ENCODE assay signal across 8 cellular contexts in the genomic region with DNA sequence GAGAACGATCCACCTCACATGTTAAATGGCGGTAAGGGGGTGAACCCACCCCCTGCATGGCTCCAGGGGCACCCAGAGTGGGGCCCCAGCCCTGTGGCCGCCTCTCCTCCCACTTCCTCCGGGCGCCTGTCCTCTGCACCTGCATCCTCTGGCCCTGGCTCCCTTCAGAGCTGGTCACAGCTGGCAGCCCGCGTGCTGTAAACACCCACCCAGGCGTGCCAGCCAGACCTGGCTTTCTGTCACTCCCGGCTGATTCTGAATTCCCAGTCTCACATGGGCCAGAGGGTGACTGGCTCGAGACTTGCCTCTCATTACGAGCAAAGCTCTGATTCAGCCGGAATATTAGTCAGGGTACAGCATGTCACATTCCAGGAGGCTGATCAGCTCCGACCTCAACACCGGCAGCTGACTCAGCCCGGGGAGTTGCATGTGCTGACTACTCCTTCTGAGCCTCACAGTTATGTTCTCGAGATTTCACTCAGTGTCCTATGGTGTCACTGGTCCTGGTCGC.
DNase-seq lines count a peak whose midpoint lies in the region; ATAC-seq and TF ChIP-seq lines count a peak whose summit lies in the region.

No MANE protein-coding gene starts in this region.

- no peak overlapping the region for H3K4me3 ChIP-seq in PC-3 (ENCODE audit: low read length)

- POLR2A ChIA-PET in PC-3 (lab: Charles Lee; ENCODE audit: unreplicated experiment) (interaction anchor here (0.5 to 0.9 kb wide), 4 partner anchors 16 to 150 kb away, joined by 3 to 18 read pairs (median 3); no protein-coding TSS in a partner anchor), MCF 10A (lab: Yijun Ruan, JAX) (interaction anchor here (0.6 to 5.3 kb wide), 18 partner anchors 9 to 388 kb away, joined by 3 to 68 read pairs (median 4); a partner anchor contains a TSS)

- peak overlapping the region; percentile 52 for H3K4me2 ChIP-seq in PC-3 (ENCODE audit: low read length)

- no peaks in the 10 kb centered on the region for H3K9me3 ChIP-seq in PC-3 (ENCODE audit: low read length)

- H3K27me3 Mint-ChIP-seq in MCF 10A (ENCODE audit: insufficient read depth, unreplicated experiment): no peaks in the 10 kb centered on the region

- H4K20me1 ChIP-seq in PC-3 (ENCODE audit: low read length): no peaks in the 10 kb centered on the region

- H3K9me3 Mint-ChIP-seq in MCF 10A (ENCODE audit: unreplicated experiment): no peaks in the 10 kb centered on the region

- peak overlapping the region; percentile 92 for H3K27ac ChIP-seq in PC-3 (ENCODE audit: low read length)

- peaks cover 22% of the 10 kb centered on the region for H3K4me1 Mint-ChIP-seq in MCF 10A (ENCODE audit: insufficient read depth, unreplicated experiment)

- CTCF ChIA-PET in PC-3 (lab: Charles Lee): interaction anchor here (0.5 to 1.0 kb wide), 5 partner anchors 10 to 149 kb away, joined by 3 to 5 read pairs (median 4); no protein-coding TSS in a partner anchor
- CTCF ChIA-PET in MCF 10A (lab: Yijun Ruan, JAX): interaction anchor here (0.5 to 2.8 kb wide), 4 partner anchors 9 to 156 kb away, joined by 3 to 30 read pairs (median 4); no protein-coding TSS in a partner anchor

- no peaks in the 10 kb centered on the region for H3K79me2 ChIP-seq in PC-3 (ENCODE audit: low read length)

- peak overlapping the region; percentile 45 for H3K4me3 Mint-ChIP-seq in MCF 10A (ENCODE audit: unreplicated experiment)

- no peaks in the 10 kb centered on the region for H3K36me3 ChIP-seq in PC-3 (ENCODE audit: low read depth, low read length)

- no peaks in the 10 kb centered on the region for H3K27me3 ChIP-seq in PC-3 (ENCODE audit: low read length)

- no peaks in the 10 kb centered on the region for H3K9me2 ChIP-seq in PC-3 (replicated peaks; ENCODE audit: low read length)

- H3K4me1 ChIP-seq in PC-3 (ENCODE audit: insufficient read depth, low read length): peaks cover 16% of the 10 kb centered on the region

- ATAC-seq in PC-3: peak; percentile 98
- ATAC-seq in left lobe of liver: peak; percentile 64
- no peak for ATAC-seq in GM21576 (IDR thresholded peaks at IDR 0.05; ENCODE audit: unreplicated experiment)
- ATAC-seq in GM18858 (IDR thresholded peaks at IDR 0.05; ENCODE audit: unreplicated experiment): no peak

- intact Hi-C loops in PC-3 (cut with micrococcal nuclease): no loop called here
- intact Hi-C loops in MCF 10A (cut with micrococcal nuclease): loop anchor here (5.0 kb wide), 1 partner anchor 150 kb away; a partner anchor contains a TSS

- H3F3A ChIP-seq in PC-3 (ENCODE audit: low read length, unreplicated experiment): no peaks in the 10 kb centered on the region

- peak overlapping the region; percentile 90 for H3K27ac Mint-ChIP-seq in MCF 10A (ENCODE audit: low read depth, unreplicated experiment)

- peaks cover 6% of the 10 kb centered on the region for H3K36me3 Mint-ChIP-seq in MCF 10A (ENCODE audit: insufficient read depth, unreplicated experiment)

- no peak for TF ChIP-seq CTCF in PC-3 (conservative IDR thresholded peaks at IDR 0.05; ENCODE audit: low read depth, low read length)
- no peak for TF ChIP-seq CTCF in MCF 10A (IDR thresholded peaks at IDR 0.05; ENCODE audit: unreplicated experiment)

- no peak overlapping the region for H2AFZ ChIP-seq in PC-3 (ENCODE audit: low read length)

- BruUV-seq in PC-3 (replicated peaks; lab: Mats Ljungman, UMichigan) (no TSS peak), MCF 10A (replicated peaks; lab: Mats Ljungman, UMichigan) (no TSS peak)

- H3K9ac ChIP-seq in PC-3 (ENCODE audit: low read length): peak overlapping the region; percentile 51

- DNase-seq in SHP77 (lab: John Stamatoyannopoulos, UW) (peak; percentile 46 to 56), SHP77 treated with DMSO at 0.1 percent for 48 hours (lab: John Stamatoyannopoulos, UW) (no peak), PC-3 (peak; percentile 96), MCF 10A (ENCODE audit: unreplicated experiment) (peak; percentile 98), left lobe of liver (ENCODE audit: low spot score) (peak; percentile 92)
- peak; percentile 67 for DNase-seq in stimulated activated CD4-positive, alpha-beta T cell treated with anti-CD3 and anti-CD28 coated beads, Interleukin-4, amount 100 ng/mL, for 24 hours

Comparison
In these comparisons a context has a peak if more than half of its experiments do, and no peak if none do; other contexts are left out.
1. ATAC-seq: peak in PC-3 (single experiment) and left lobe of liver (single experiment); none in GM21576 (single experiment) and GM18858 (single experiment).